Comparison of ENCODE assay signal across 16 cellular contexts in the genomic region with DNA sequence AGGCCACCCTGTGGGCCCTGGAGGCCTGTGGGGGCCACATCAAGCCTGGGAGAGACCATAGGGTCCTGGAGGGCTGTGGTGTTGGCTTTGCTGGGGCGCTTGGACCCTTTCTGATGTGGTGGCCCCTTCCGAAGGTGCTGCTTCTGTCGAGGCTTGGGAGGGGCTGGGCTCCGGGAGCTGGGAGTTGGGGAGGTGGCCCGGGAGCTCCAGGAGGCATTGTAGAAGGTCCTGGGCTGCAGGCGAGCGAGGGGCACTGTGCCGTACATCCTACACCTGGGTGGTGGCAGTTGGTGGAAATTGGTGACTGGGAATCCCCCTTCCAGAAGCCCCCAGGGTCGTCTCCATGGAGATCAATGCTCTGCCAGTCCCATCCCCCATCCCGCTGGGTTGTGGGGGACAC. TPM values are rescaled to one million over a fixed set of nuclear protein-coding genes. Genes with fewer than 3 reads are reported as not detected.
A peak's percentile ranks its signal among the peaks of the same experiment; 100 is the strongest.
DNase-seq lines count a peak whose midpoint lies in the region; ATAC-seq and TF ChIP-seq lines count a peak whose summit lies in the region.
"Had no signal": no experiment of that assay in that cellular context is flagged by ENCODE, and none has a peak within 500 bp of the region (broad histone marks: within the 10 kb centered on the region; RNA-seq: fewer than 3 reads in every experiment).

No MANE protein-coding gene starts in this region.

- H3K14ac ChIP-seq in mesenchymal stem cell (ENCODE audit: low read length in 2 of 2): no peak overlapping the region

- H3K9me3 Mint-ChIP-seq in natural killer cell treated with Interleukin-12 subunit alpha and Interleukin-12 subunit beta and Interleukin-15 and Interleukin-18, amount 100 ng/mL, for 72 hours: no peaks in the 10 kb centered on the region
- H3K9me3 Mint-ChIP-seq: CD4-positive, alpha-beta memory T cell had no signal

- H3K27ac Mint-ChIP-seq in natural killer cell treated with Interleukin-12 subunit alpha and Interleukin-12 subunit beta and Interleukin-15 and Interleukin-18, amount 100 ng/mL, for 72 hours: no peak overlapping the region
- H3K27ac Mint-ChIP-seq: CD14-positive monocyte; CD4-positive, alpha-beta memory T cell had no signal

- H2BK15ac ChIP-seq in mesenchymal stem cell (ENCODE audit: low read depth, poor library complexity, severe bottlenecking): peak overlapping the region; percentile 7

- intact Hi-C loops in posterior vena cava (cut with DNase I): no loop called here

- no peak overlapping the region for H3K23ac ChIP-seq in mesenchymal stem cell (ENCODE audit: low read length in 2 of 2)

- in situ Hi-C loops in GM13976 (cut with MboI; ENCODE audit: low sequenced_read_pairs, unreplicated experiment): no loop called here

- DNase-seq in GM13976 (ENCODE audit: low spot score) (peak; percentile 21), mesenchymal stem cell (no peak), posterior vena cava (ENCODE audit: low spot score) (peak; percentile 37), OCI-M1 (lab: John Stamatoyannopoulos, UW) (no peak)
- DNase-seq in natural killer cell treated with Interleukin-12 subunit alpha and Interleukin-12 subunit beta and Interleukin-15 and Interleukin-18, amount 100 ng/mL, for 72 hours (ENCODE audit: low spot score): no peak
- DNase-seq: CD4-positive, alpha-beta memory T cell; DMS153; DMS79; GDM1 had no signal

- H3K36me3 Mint-ChIP-seq in natural killer cell treated with Interleukin-12 subunit alpha and Interleukin-12 subunit beta and Interleukin-15 and Interleukin-18, amount 100 ng/mL, for 72 hours: no peaks in the 10 kb centered on the region
- H3K36me3 Mint-ChIP-seq: CD14-positive monocyte; CD4-positive, alpha-beta memory T cell had no signal

- no peak overlapping the region for H2AFZ ChIP-seq in mesenchymal stem cell (ENCODE audit: low read depth, low read length)

- no peaks in the 10 kb centered on the region for H3K4me1 Mint-ChIP-seq in natural killer cell treated with Interleukin-12 subunit alpha and Interleukin-12 subunit beta and Interleukin-15 and Interleukin-18, amount 100 ng/mL, for 72 hours (ENCODE audit: low read depth in 2 of 2)
- H3K4me1 Mint-ChIP-seq: CD4-positive, alpha-beta memory T cell had no signal

- no peak overlapping the region for H2BK120ac ChIP-seq in mesenchymal stem cell (ENCODE audit: low read depth, low read length)

- no peak overlapping the region for H2AK5ac ChIP-seq in mesenchymal stem cell (ENCODE audit: low read length, severe bottlenecking)

- no peak for TF ChIP-seq CTCF in 22Rv1 (IDR thresholded peaks at IDR 0.05)
- no peak for TF ChIP-seq CTCF in GM13976 (IDR thresholded peaks at IDR 0.05; ENCODE audit: borderline replicate concordance, control extremely low read depth, extremely low read depth, insufficient read depth, missing control alignments)

- no peak overlapping the region for H4K8ac ChIP-seq in mesenchymal stem cell (ENCODE audit: low read length)

- no peak overlapping the region for H4K91ac ChIP-seq in mesenchymal stem cell (ENCODE audit: low read length)

- peaks cover 0 to 3% of the 10 kb centered on the region in 2 experiments for H3K36me3 ChIP-seq in mesenchymal stem cell (ENCODE audit: control insufficient read depth in 1 of 2, insufficient read depth in 2 of 2, low read depth in 1 of 2, low read length in 2 of 2)
- H3K36me3 ChIP-seq: BLaER1, HAP-1 had no signal

- H3K4me1 ChIP-seq in mesenchymal stem cell (ENCODE audit: control insufficient read depth, insufficient read depth, low read depth, low read length): peaks cover 15% of the 10 kb centered on the region
- H3K4me1 ChIP-seq: A549, BLaER1, HAP-1 had no signal

- H3K9me3 ChIP-seq in mesenchymal stem cell (ENCODE audit: control insufficient read depth, low read length): no peaks in the 10 kb centered on the region
- H3K9me3 ChIP-seq: A549, BLaER1, HAP-1 had no signal

- H3K79me1 ChIP-seq in mesenchymal stem cell (replicated peaks; ENCODE audit: low read length, poor library complexity, severe bottlenecking): no peaks in the 10 kb centered on the region

- H3K27ac ChIP-seq in 22Rv1: peak overlapping the region; percentile 95
- H3K27ac ChIP-seq in mesenchymal stem cell (ENCODE audit: low read length, poor library complexity, severe bottlenecking): no peak overlapping the region
- H3K27ac ChIP-seq: A549, BLaER1 had no signal

- no peak overlapping the region for H3K4me3 Mint-ChIP-seq in natural killer cell treated with Interleukin-12 subunit alpha and Interleukin-12 subunit beta and Interleukin-15 and Interleukin-18, amount 100 ng/mL, for 72 hours
- H3K4me3 Mint-ChIP-seq: CD14-positive monocyte; CD4-positive, alpha-beta memory T cell had no signal

- H3K18ac ChIP-seq in mesenchymal stem cell (ENCODE audit: low read depth in 1 of 2, low read length in 2 of 2): no peak overlapping the region

- ATAC-seq in natural killer cell treated with Interleukin-12 subunit alpha and Interleukin-12 subunit beta and Interleukin-15 and Interleukin-18, amount 100 ng/mL, for 72 hours: no peak
- no peak for ATAC-seq in GM19395 (IDR thresholded peaks at IDR 0.05; ENCODE audit: unreplicated experiment)
- ATAC-seq: A549, HepG2 had no signal

- H3K4me2 ChIP-seq in mesenchymal stem cell (ENCODE audit: low read length, poor library complexity, severe bottlenecking): no peak overlapping the region
- H3K4me2 ChIP-seq: A549, BLaER1 had no signal

- H3K9ac ChIP-seq in mesenchymal stem cell (ENCODE audit: low read length): no peak overlapping the region
- H3K9ac ChIP-seq: BLaER1 had no signal

- H2BK12ac ChIP-seq in mesenchymal stem cell (ENCODE audit: low read length in 2 of 2): no peak overlapping the region

- H3K4me3 ChIP-seq in mesenchymal stem cell (ENCODE audit: insufficient read depth in 1 of 2, low read depth in 1 of 2, low read length in 2 of 2): no peak overlapping the region
- H3K4me3 ChIP-seq: A549, BLaER1, HAP-1 had no signal

- H3K27me3 Mint-ChIP-seq in natural killer cell treated with Interleukin-12 subunit alpha and Interleukin-12 subunit beta and Interleukin-15 and Interleukin-18, amount 100 ng/mL, for 72 hours: no peaks in the 10 kb centered on the region

- WGBS in mesenchymal stem cell: 71% methylated on average over 10 of the region's 10 CpGs

- no peak overlapping the region for H3K4ac ChIP-seq in mesenchymal stem cell (ENCODE audit: low read depth in 1 of 2, low read length in 2 of 2)

- H2BK5ac ChIP-seq in mesenchymal stem cell (ENCODE audit: low read depth, low read length, poor library complexity, severe bottlenecking): no peak overlapping the region

- peaks cover 23 to 78% of the 10 kb centered on the region in 2 experiments for H3K27me3 ChIP-seq in mesenchymal stem cell (ENCODE audit: control insufficient read depth in 1 of 2, insufficient read depth in 1 of 2, low read length in 2 of 2)
- H3K27me3 ChIP-seq: BLaER1 had no signal

RNA-seq across cellular contexts. Expression of a gene that starts 2.6 kb away (rescaled TPM):
- 1.2 TPM for polyA plus RNA-seq in mesenchymal stem cell (2013, experiment 1 of 2)
- polyA plus RNA-seq in mesenchymal stem cell (2013, experiment 2 of 2): 1.2 TPM
- total RNA-seq in posterior vena cava: not detected
- not detected for total RNA-seq in natural killer cell treated with Interleukin-12 subunit alpha and Interleukin-12 subunit beta and Interleukin-15 and Interleukin-18, amount 100 ng/mL, for 72 hours
- total RNA-seq: CD4-positive, alpha-beta memory T cell had no signal
- polyA plus RNA-seq: A549; CD14-positive monocyte; CD4-positive, alpha-beta memory T cell had no signal

RNA-seq across cellular contexts. Expression of a gene that starts 15.0 kb away (rescaled TPM):
- 2.2 TPM for polyA plus RNA-seq in mesenchymal stem cell (2013, experiment 1 of 2)
- polyA plus RNA-seq in mesenchymal stem cell (2013, experiment 2 of 2): 2.2 TPM
- under 1 TPM; 0.52 to 0.74 TPM for total RNA-seq in posterior vena cava
- under 1 TPM in 1 of 2 donors, not detected in 1; 0.19 TPM for total RNA-seq in natural killer cell treated with Interleukin-12 subunit alpha and Interleukin-12 subunit beta and Interleukin-15 and Interleukin-18, amount 100 ng/mL, for 72 hours
- polyA plus RNA-seq: CD14-positive monocyte; CD4-positive, alpha-beta memory T cell had no signal

RNA-seq across cellular contexts. Expression of a gene that starts 22.3 kb away (rescaled TPM):
- 34.9 TPM for polyA plus RNA-seq in mesenchymal stem cell (2013, experiment 1 of 2)
- 35.2 TPM for polyA plus RNA-seq in mesenchymal stem cell (2013, experiment 2 of 2)
- total RNA-seq in posterior vena cava: 10 to 100 TPM; 31.7 to 33.7 TPM
- 10 to 100 TPM; 22.1 to 31.2 TPM for total RNA-seq in natural killer cell treated with Interleukin-12 subunit alpha and Interleukin-12 subunit beta and Interleukin-15 and Interleukin-18, amount 100 ng/mL, for 72 hours

RNA-seq across cellular contexts. Expression of a gene that starts 30.4 kb away (rescaled TPM):
- polyA plus RNA-seq in mesenchymal stem cell (2013, experiment 1 of 2): 278 TPM
- polyA plus RNA-seq in mesenchymal stem cell (2013, experiment 2 of 2): 285 TPM
- 100 to 1,000 TPM; 535 to 575 TPM for total RNA-seq in posterior vena cava
- 1 to 10 TPM; 4.4 to 6.0 TPM for total RNA-seq in natural killer cell treated with Interleukin-12 subunit alpha and Interleukin-12 subunit beta and Interleukin-15 and Interleukin-18, amount 100 ng/mL, for 72 hours

RNA-seq across cellular contexts. Expression of a gene that starts 56.6 kb away (rescaled TPM):
- polyA plus RNA-seq in mesenchymal stem cell (2013, experiment 1 of 2): 71.2 TPM
- 67.2 TPM for polyA plus RNA-seq in mesenchymal stem cell (2013, experiment 2 of 2)
- 100 to 1,000 TPM; 511 to 666 TPM for total RNA-seq in posterior vena cava
- 10 to 100 TPM; 17.2 to 19.9 TPM for total RNA-seq in natural killer cell treated with Interleukin-12 subunit alpha and Interleukin-12 subunit beta and Interleukin-15 and Interleukin-18, amount 100 ng/mL, for 72 hours

Comparison
In these comparisons a context has a peak if more than half of its experiments do, and no peak if none do; other contexts are left out.
1. DNase-seq: peak in GM13976 (single experiment) and posterior vena cava (single experiment); none in mesenchymal stem cell (single experiment), OCI-M1 (single experiment) and natural killer cell treated with Interleukin-12 subunit alpha and Interleukin-12 subunit beta and Interleukin-15 and Interleukin-18, amount 100 ng/mL, for 72 hours (single experiment).